ENCODE assay signal across 19 cellular contexts in genomic region chr12:43861015-43861846, GRCh38.
"Had no signal": no experiment of that assay in that cellular context is flagged by ENCODE, and none has a peak within 500 bp of the region (broad histone marks: within the 10 kb centered on the region; RNA-seq: fewer than 3 reads in every experiment).

No MANE protein-coding gene starts in this region.

- H3K27me3 ChIP-seq: body of pancreas, gastroesophageal sphincter, heart right ventricle had no signal

- DNase-seq: activated CD4-positive, alpha-beta T cell treated with anti-CD3 and anti-CD28 coated beads, Interleukin-2, amount 50 U/mL, for 48 hours; activated naive CD4-positive, alpha-beta T cell treated with anti-CD3 and anti-CD28 coated beads, Interleukin-2, amount 10 ng/mL, durations not matched to agents 7 days and 5 days; body of pancreas; cortex of kidney; effector CD8-positive, alpha-beta T cell; heart right ventricle; left colon; mucosa of descending colon; naive thymus-derived CD8-positive, alpha-beta T cell; stimulated activated CD4-positive, alpha-beta T cell treated with anti-CD3 and anti-CD28 coated beads, Interleukin-2, amount 100 ng/mL, for 48 hours; T-cell; T1000; WERI-Rb-1 had no signal

- H3K36me3 Mint-ChIP-seq: activated naive CD4-positive, alpha-beta T cell treated with anti-CD3 and anti-CD28 coated beads, Interleukin-2, amount 10 ng/mL, durations not matched to agents 7 days and 5 days; stimulated activated memory B cell treated with anti-CD40 and anti-IgM and Interleukin-4, amounts not matched to agents 10 μg/mL and 1 μg/mL and 100 μg/mL, for 72 hours; T-cell had no signal

- H3K36me3 ChIP-seq: heart right ventricle, WERI-Rb-1 had no signal

- H3K4me1 Mint-ChIP-seq: activated naive CD4-positive, alpha-beta T cell treated with anti-CD3 and anti-CD28 coated beads, Interleukin-2, amount 10 ng/mL, durations not matched to agents 7 days and 5 days; central memory CD8-positive, alpha-beta T cell; T-cell had no signal

- H3K9me3 ChIP-seq: body of pancreas, gastroesophageal sphincter, heart right ventricle, mucosa of descending colon had no signal

- FAIRE-seq: endothelial cell of umbilical vein had no signal

- ATAC-seq: body of pancreas; gastroesophageal sphincter; heart right ventricle; left colon; mucosa of descending colon; naive thymus-derived CD8-positive, alpha-beta T cell; stimulated activated memory B cell treated with anti-CD40 and anti-IgM and Interleukin-4, amounts not matched to agents 10 μg/mL and 1 μg/mL and 100 μg/mL, for 72 hours; T-cell had no signal

- H3K4me3 Mint-ChIP-seq: activated naive CD4-positive, alpha-beta T cell treated with anti-CD3 and anti-CD28 coated beads, Interleukin-2, amount 10 ng/mL, durations not matched to agents 7 days and 5 days; central memory CD8-positive, alpha-beta T cell; naive thymus-derived CD8-positive, alpha-beta T cell; stimulated activated memory B cell treated with anti-CD40 and anti-IgM and Interleukin-4, amounts not matched to agents 10 μg/mL and 1 μg/mL and 100 μg/mL, for 72 hours; T-cell had no signal

- H3K27me3 Mint-ChIP-seq: central memory CD8-positive, alpha-beta T cell; naive thymus-derived CD8-positive, alpha-beta T cell; stimulated activated memory B cell treated with anti-CD40 and anti-IgM and Interleukin-4, amounts not matched to agents 10 μg/mL and 1 μg/mL and 100 μg/mL, for 72 hours; T-cell had no signal

- H3K4me3 ChIP-seq: body of pancreas, gastroesophageal sphincter, heart right ventricle, lung, mucosa of descending colon had no signal

- H3K4me1 ChIP-seq: body of pancreas, gastroesophageal sphincter had no signal

- H3K27ac ChIP-seq: body of pancreas, gastroesophageal sphincter, WERI-Rb-1 had no signal

- H3K9me3 Mint-ChIP-seq: activated naive CD4-positive, alpha-beta T cell treated with anti-CD3 and anti-CD28 coated beads, Interleukin-2, amount 10 ng/mL, durations not matched to agents 7 days and 5 days; activated T-helper 2 cell treated with anti-CD3 and anti-CD28 coated beads, Interferon-gamma antibody, Interleukin-2, Interleukin-4, amounts not matched to agents 10 μg/mL and 5 μg/mL and 100 μg/mL, durations not matched to agents 14 hours and 24 hours and 36 hours; central memory CD8-positive, alpha-beta T cell; stimulated activated memory B cell treated with anti-CD40 and anti-IgM and Interleukin-4, amounts not matched to agents 10 μg/mL and 1 μg/mL and 100 μg/mL, for 72 hours; T-cell had no signal

- H3K27ac Mint-ChIP-seq: activated naive CD4-positive, alpha-beta T cell treated with anti-CD3 and anti-CD28 coated beads, Interleukin-2, amount 10 ng/mL, durations not matched to agents 7 days and 5 days; activated T-helper 2 cell treated with anti-CD3 and anti-CD28 coated beads, Interferon-gamma antibody, Interleukin-2, Interleukin-4, amounts not matched to agents 10 μg/mL and 5 μg/mL and 100 μg/mL, durations not matched to agents 14 hours and 24 hours and 36 hours; stimulated activated memory B cell treated with anti-CD40 and anti-IgM and Interleukin-4, amounts not matched to agents 10 μg/mL and 1 μg/mL and 100 μg/mL, for 72 hours; T-cell had no signal
